ENCODE assay signal across 17 cellular contexts in the genomic region with DNA sequence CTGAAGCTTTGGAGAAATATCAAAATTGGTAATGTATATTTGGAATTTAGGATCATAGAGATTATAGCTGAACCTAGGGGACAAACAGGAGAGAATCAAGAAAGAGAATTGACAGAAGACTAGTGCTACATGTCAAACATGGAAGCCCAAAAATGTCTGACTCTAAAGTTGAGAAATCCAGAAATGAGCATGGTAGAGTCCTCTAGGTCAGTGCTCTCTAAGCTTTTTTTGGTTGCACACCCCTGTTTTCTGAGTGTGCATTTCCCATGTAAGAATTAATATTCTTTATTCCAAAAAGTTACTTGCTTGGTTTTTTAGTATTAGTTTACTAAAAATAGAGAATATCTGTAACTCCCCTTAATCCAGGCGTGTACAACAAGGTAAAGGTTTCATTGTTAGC. TPM values are rescaled to one million over a fixed set of nuclear protein-coding genes. Genes with fewer than 3 reads are reported as not detected.
A peak's percentile ranks its signal among the peaks of the same experiment; 100 is the strongest.
DNase-seq lines count a peak whose midpoint lies in the region; ATAC-seq and TF ChIP-seq lines count a peak whose summit lies in the region.
"Had no signal": no experiment of that assay in that cellular context is flagged by ENCODE, and none has a peak within 500 bp of the region (broad histone marks: within the 10 kb centered on the region; RNA-seq: fewer than 3 reads in every experiment).

No MANE protein-coding gene starts in this region.

- no peaks in the 10 kb centered on the region for H3K9me3 ChIP-seq in hepatocyte (ENCODE audit: low read depth)
- no peaks in the 10 kb centered on the region for H3K9me3 ChIP-seq in parathyroid adenoma (ENCODE audit: control insufficient read depth, low read length)

- peak overlapping the region; percentile 15 to 43 for H3K27ac Mint-ChIP-seq in natural killer cell
- no peak overlapping the region for H3K27ac Mint-ChIP-seq in natural killer cell treated with Interleukin-12 subunit alpha and Interleukin-12 subunit beta and Interleukin-15 and Interleukin-18, amount 100 ng/mL, for 72 hours
- H3K27ac Mint-ChIP-seq: CD8-positive, alpha-beta T cell had no signal

- 72% methylated on average over 1 of the region's 1 CpG for WGBS in hepatocyte (ENCODE audit: low lambda C conversion rate, missing lambda C conversion rate)

- H3K36me3 Mint-ChIP-seq in natural killer cell: no peaks in the 10 kb centered on the region
- peaks cover 6% of the 10 kb centered on the region for H3K36me3 Mint-ChIP-seq in natural killer cell treated with Interleukin-12 subunit alpha and Interleukin-12 subunit beta and Interleukin-15 and Interleukin-18, amount 100 ng/mL, for 72 hours

- H3K27ac ChIP-seq in hepatocyte: peak overlapping the region; percentile 3
- no peak overlapping the region for H3K27ac ChIP-seq in parathyroid adenoma
- H3K27ac ChIP-seq: GM23248 had no signal

- H3K9me2 ChIP-seq in hepatocyte (replicated peaks; ENCODE audit: insufficient read depth): no peaks in the 10 kb centered on the region

- H3K27me3 ChIP-seq in hepatocyte (no peaks in the 10 kb centered on the region), parathyroid adenoma (ENCODE audit: control insufficient read depth, insufficient read depth, low read length) (no peaks in the 10 kb centered on the region), H7 (ENCODE audit: control insufficient read depth, insufficient read depth, low read length) (no peaks in the 10 kb centered on the region)

- peaks cover under 1% of the 10 kb centered on the region for H4K20me1 ChIP-seq in hepatocyte (ENCODE audit: insufficient read depth, poor library complexity, severe bottlenecking)

- no peak overlapping the region for H3K9ac ChIP-seq in parathyroid adenoma
- H3K9ac ChIP-seq: GM23248 had no signal

- no peaks in the 10 kb centered on the region for H3K36me3 ChIP-seq in hepatocyte (replicated peaks; ENCODE audit: insufficient read depth, low read depth)
- no peaks in the 10 kb centered on the region for H3K36me3 ChIP-seq in parathyroid adenoma (ENCODE audit: control insufficient read depth, insufficient read depth, low read length)
- peaks cover 3% of the 10 kb centered on the region; the same call in 1 of the 2 replicates for H3K36me3 ChIP-seq in H7 (replicated peaks; ENCODE audit: control insufficient read depth, insufficient read depth, low read length)

- H3K4me1 ChIP-seq in hepatocyte (ENCODE audit: insufficient read depth) (peaks cover 30% of the 10 kb centered on the region), parathyroid adenoma (peaks cover 21% of the 10 kb centered on the region)

- TF ChIP-seq CTCF in natural killer cell (IDR thresholded peaks at IDR 0.05): no peak
- TF ChIP-seq CTCF in hepatocyte (IDR thresholded peaks at IDR 0.05; ENCODE audit: poor library complexity): no peak
- TF ChIP-seq CTCF in parathyroid adenoma (IDR thresholded peaks at IDR 0.05): no peak

- no peak for ATAC-seq in natural killer cell
- no peak for ATAC-seq in natural killer cell treated with Interleukin-12 subunit alpha and Interleukin-12 subunit beta and Interleukin-15 and Interleukin-18, amount 100 ng/mL, for 72 hours
- ATAC-seq: CD8-positive, alpha-beta T cell had no signal

- peaks cover 95% of the 10 kb centered on the region for H3K79me2 ChIP-seq in hepatocyte
- peaks cover 37% of the 10 kb centered on the region for H3K79me2 ChIP-seq in parathyroid adenoma

- H2AFZ ChIP-seq in hepatocyte (no peak overlapping the region), parathyroid adenoma (no peak overlapping the region)
- H2AFZ ChIP-seq: GM23248 had no signal

- peak overlapping the region; percentile 53 for H3K4me2 ChIP-seq in hepatocyte
- peak overlapping the region; percentile 32 for H3K4me2 ChIP-seq in parathyroid adenoma (ENCODE audit: low read length)

- H3K4me3 ChIP-seq in hepatocyte (no peak overlapping the region), parathyroid adenoma (ENCODE audit: low read depth, low read length) (no peak overlapping the region), H7 (ENCODE audit: insufficient read depth, low read depth, low read length) (no peak overlapping the region)
- H3K4me3 ChIP-seq: GM23248 had no signal

- DNase-seq in natural killer cell: no peak
- no peak for DNase-seq in natural killer cell treated with Interleukin-12 subunit alpha and Interleukin-12 subunit beta and Interleukin-15 and Interleukin-18, amount 100 ng/mL, for 72 hours (ENCODE audit: low spot score)
- DNase-seq in hepatocyte (ENCODE audit: low spot score): no peak
- no peak for DNase-seq in GM19240 (ENCODE audit: insufficient read length, low spot score)
- no peak for DNase-seq in H7
- DNase-seq in mesenteric fat pad (ENCODE audit: low spot score): no peak
- no peak for DNase-seq in cerebellar cortex (ENCODE audit: low spot score)
- DNase-seq: ACHN; C1 segment of cervical spinal cord; CD8-positive, alpha-beta T cell; COR-L47; DMS153; DND-41; GDM1; GM23248; IMR-90 had no signal

- no peaks in the 10 kb centered on the region for H3K27me3 Mint-ChIP-seq in natural killer cell (ENCODE audit: low read depth in 2 of 2)
- no peaks in the 10 kb centered on the region for H3K27me3 Mint-ChIP-seq in natural killer cell treated with Interleukin-12 subunit alpha and Interleukin-12 subunit beta and Interleukin-15 and Interleukin-18, amount 100 ng/mL, for 72 hours

- peaks cover 25 to 45% of the 10 kb centered on the region in 2 donors for H3K4me1 Mint-ChIP-seq in natural killer cell
- H3K4me1 Mint-ChIP-seq in natural killer cell treated with Interleukin-12 subunit alpha and Interleukin-12 subunit beta and Interleukin-15 and Interleukin-18, amount 100 ng/mL, for 72 hours (ENCODE audit: low read depth in 2 of 2): peaks cover 17 to 32% of the 10 kb centered on the region in 2 donors

- H3K9me3 Mint-ChIP-seq in natural killer cell: no peaks in the 10 kb centered on the region
- no peaks in the 10 kb centered on the region for H3K9me3 Mint-ChIP-seq in natural killer cell treated with Interleukin-12 subunit alpha and Interleukin-12 subunit beta and Interleukin-15 and Interleukin-18, amount 100 ng/mL, for 72 hours
- H3K9me3 Mint-ChIP-seq: CD8-positive, alpha-beta T cell had no signal

- intact Hi-C loops in natural killer cell (cut with micrococcal nuclease): no loop called here

- H3K4me3 Mint-ChIP-seq in natural killer cell: no peak overlapping the region
- H3K4me3 Mint-ChIP-seq in natural killer cell treated with Interleukin-12 subunit alpha and Interleukin-12 subunit beta and Interleukin-15 and Interleukin-18, amount 100 ng/mL, for 72 hours: no peak overlapping the region
- H3K4me3 Mint-ChIP-seq: CD8-positive, alpha-beta T cell had no signal

RNA-seq across cellular contexts. Expression of gene NFYC, which starts 25.6 kb away (rescaled TPM):
- total RNA-seq in natural killer cell (10 to 100 TPM; 38.7 to 60.4 (median 48.5) TPM), hepatocyte (38.6 and 44.1 TPM in 2 replicates), mesenteric fat pad (36.4 TPM)
- 10 to 100 TPM; 56.7 to 80.3 TPM for total RNA-seq in natural killer cell treated with Interleukin-12 subunit alpha and Interleukin-12 subunit beta and Interleukin-15 and Interleukin-18, amount 100 ng/mL, for 72 hours
- 52.5 and 54.8 TPM in 2 replicates for polyA plus RNA-seq in hepatocyte
- total RNA-seq in H7 (2014; rRNA removed; shearing (Covaris generic)): 43.3 and 51.0 TPM in 2 replicates

RNA-seq across cellular contexts. Expression of gene RIMS3, which starts 51.6 kb away (rescaled TPM):
- total RNA-seq in natural killer cell: 1 to 10 TPM in 2 of 3 donors, under 1 TPM in 1; 0.56 to 2.1 (median 1.1) TPM
- 1 to 10 TPM in 1 of 2 donors, under 1 TPM in 1; 0.62 to 2.0 TPM for total RNA-seq in natural killer cell treated with Interleukin-12 subunit alpha and Interleukin-12 subunit beta and Interleukin-15 and Interleukin-18, amount 100 ng/mL, for 72 hours
- total RNA-seq in hepatocyte: 1.0 and 1.6 TPM in 2 replicates
- 0.32 and 1.4 TPM in 2 replicates for polyA plus RNA-seq in hepatocyte
- total RNA-seq in H7 (2014; rRNA removed; shearing (Covaris generic)): 20.0 and 20.7 TPM in 2 replicates
- 1.2 TPM for total RNA-seq in mesenteric fat pad
- total RNA-seq: GM23248 had no signal

Comparison
In these comparisons a context has a peak if more than half of its experiments do, and no peak if none do; other contexts are left out.
1. H3K27ac Mint-ChIP-seq: peak in natural killer cell (2 of 2); none in natural killer cell treated with Interleukin-12 subunit alpha and Interleukin-12 subunit beta and Interleukin-15 and Interleukin-18, amount 100 ng/mL, for 72 hours (0 of 2).